In genomic region chr11:56183459-56183858, GRCh38 we compare ENCODE assay signal across 1 cellular context. TPM values are rescaled to one million over a fixed set of nuclear protein-coding genes. Genes with fewer than 3 reads are reported as not detected.
"Had no signal": no experiment of that assay in that cellular context is flagged by ENCODE, and none has a peak within 500 bp of the region (broad histone marks: within the 10 kb centered on the region; RNA-seq: fewer than 3 reads in every experiment).

No MANE protein-coding gene starts in this region.

- H3K4me3 ChIP-seq: GM12878 had no signal

- ATAC-seq: GM12878 had no signal

RNA-seq across cellular contexts. Expression of gene OR5J2, which starts 7.0 kb away (rescaled TPM):
- polyA plus RNA-seq: GM12878 had no signal

RNA-seq across cellular contexts. Expression of gene OR8K5, which starts 23.3 kb away (rescaled TPM):
- polyA plus RNA-seq: GM12878 had no signal

RNA-seq across cellular contexts. Expression of gene OR8J3, which starts 43.5 kb away (rescaled TPM):
- polyA plus RNA-seq: GM12878 had no signal

RNA-seq across cellular contexts. Expression of gene OR5T2, which starts 50.6 kb away (rescaled TPM):
- polyA plus RNA-seq: GM12878 had no signal
